ENCODE assay signal across 1 cellular context in genomic region chr2:123717616-123718279, GRCh38.
TF ChIP-seq lines count a peak whose summit lies in the region.

No MANE protein-coding gene starts in this region.

TF ChIP-seq in WTC11, 78 proteins besides CTCF, POLR2A, EP300 and RAD21 (continued from another document):
- no peak for TF ChIP-seq IRF1 (CRISPR knock-in tag; IDR thresholded peaks at IDR 0.05)
- TF ChIP-seq NR1H2 (CRISPR knock-in tag; IDR thresholded peaks at IDR 0.05): no peak
